ENCODE assay signal across 1 cellular context in genomic region chr1:195019385-195019784, GRCh38.
TF ChIP-seq lines count a peak whose summit lies in the region.

No MANE protein-coding gene starts in this region.

TF ChIP-seq in SK-N-SH treated with all-trans-retinoic acid at 6 μM for 48 hours, 23 proteins besides CTCF, POLR2A, EP300 and RAD21 (continued from another document):
- TF ChIP-seq PATZ1 (CRISPR knock-in tag; IDR thresholded peaks at IDR 0.05; ENCODE audit: borderline replicate concordance) (no peak), ESRRG (CRISPR knock-in tag; IDR thresholded peaks at IDR 0.05) (no peak), CSRNP3 (CRISPR knock-in tag; IDR thresholded peaks at IDR 0.05) (no peak), BACH2 (CRISPR knock-in tag; IDR thresholded peaks at IDR 0.05; ENCODE audit: borderline replicate concordance) (no peak), OSR1 (CRISPR knock-in tag; IDR thresholded peaks at IDR 0.05) (no peak), POU6F1 (CRISPR knock-in tag; IDR thresholded peaks at IDR 0.05; ENCODE audit: borderline replicate concordance, low read depth) (peak; percentile 49; the same call in 1 of the 2 replicates), ZC3H10 (CRISPR knock-in tag; IDR thresholded peaks at IDR 0.05) (peak; percentile 86), SNAI2 (CRISPR knock-in tag; IDR thresholded peaks at IDR 0.05) (no peak), PPARA (CRISPR knock-in tag; IDR thresholded peaks at IDR 0.05; ENCODE audit: borderline replicate concordance) (no peak), TCF4 (CRISPR knock-in tag; IDR thresholded peaks at IDR 0.05; ENCODE audit: borderline replicate concordance) (no peak)
